29 cellular contexts compared by ENCODE assay signal in the genomic region with DNA sequence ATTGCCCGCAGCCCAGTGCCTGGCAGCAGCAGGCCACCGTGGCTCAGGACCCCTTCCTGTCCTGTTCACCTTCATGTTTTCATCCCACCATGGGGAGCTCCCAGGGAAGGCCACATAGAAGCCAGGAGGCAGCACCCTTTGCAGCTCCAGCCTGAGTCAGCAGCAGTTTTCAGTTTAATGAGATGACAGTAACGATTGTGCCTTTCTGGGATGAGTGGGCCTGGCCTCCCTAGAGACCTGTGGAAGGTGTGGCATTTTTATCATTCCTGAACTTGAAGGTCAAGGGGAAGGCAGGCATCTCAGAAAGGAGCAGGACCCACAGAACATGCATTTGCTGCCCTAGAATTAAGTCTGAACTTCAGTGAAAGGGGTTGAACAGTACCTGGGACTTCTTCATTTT.
"Had no signal": no experiment of that assay in that cellular context is flagged by ENCODE, and none has a peak within 500 bp of the region (broad histone marks: within the 10 kb centered on the region; RNA-seq: fewer than 3 reads in every experiment).

No MANE protein-coding gene starts in this region.

- H3K4me1 ChIP-seq: ascending aorta, breast epithelium, colonic mucosa, gastrocnemius medialis had no signal

- H3K27ac ChIP-seq: ascending aorta, breast epithelium, cardiac muscle cell, colonic mucosa, epithelial cell of prostate, foreskin keratinocyte, gastrocnemius medialis had no signal

- H3K4me3 ChIP-seq: ascending aorta, breast epithelium, cardiac muscle cell, colonic mucosa, gastrocnemius medialis had no signal

- ATAC-seq: activated CD4-positive, alpha-beta T cell treated with anti-CD3 and anti-CD28 coated beads for 36 hours; activated CD8-positive, alpha-beta memory T cell treated with anti-CD3 and anti-CD28 coated beads, Interleukin-2, amount 10 ng/mL, durations not matched to agents 7 days and 5 days; activated CD8-positive, alpha-beta T cell treated with anti-CD3 and anti-CD28 coated beads, Interleukin-2, amount 10 ng/mL, durations not matched to agents 7 days and 5 days; foreskin keratinocyte; gastrocnemius medialis; T-helper 17 cell had no signal

- DNase-seq: activated CD4-positive, alpha-beta memory T cell treated with anti-CD3 and anti-CD28 coated beads for 36 hours; activated CD4-positive, alpha-beta T cell treated with anti-CD3 and anti-CD28 coated beads for 36 hours; activated CD4-positive, alpha-beta T cell treated with anti-CD3 and anti-CD28 coated beads, Interleukin-2, amount 10 ng/mL, durations not matched to agents 24 days and 14 days; activated CD4-positive, CD25-positive, alpha-beta regulatory T cell; activated CD4-positive, CD25-positive, alpha-beta regulatory T cell treated with anti-CD3 and anti-CD28 coated beads, Interleukin-2, amount 50 U/mL, for 72 hours; activated CD8-positive, alpha-beta memory T cell treated with anti-CD3 and anti-CD28 coated beads, Interleukin-2, amount 10 ng/mL, durations not matched to agents 7 days and 5 days; activated CD8-positive, alpha-beta memory T cell treated with anti-CD3 and anti-CD28 coated beads, Interleukin-2, amount 50 U/mL, for 4 hours; activated CD8-positive, alpha-beta T cell treated with anti-CD3 and anti-CD28 coated beads, Interleukin-2, amount 10 ng/mL, durations not matched to agents 7 days and 5 days; activated effector memory CD4-positive, alpha-beta T cell treated with anti-CD3 and anti-CD28 coated beads, Interleukin-2, amount 50 U/mL, for 16 hours; activated naive CD4-positive, alpha-beta T cell treated with anti-CD3 and anti-CD28 coated beads for 36 hours; activated naive CD8-positive, alpha-beta T cell treated with anti-CD3 and anti-CD28 coated beads, Interleukin-2, amount 10 ng/mL, durations not matched to agents 7 days and 5 days; activated T-cell treated with anti-CD3 and anti-CD28 coated beads, Interleukin-2, amount 50 U/mL, for 1 hour; activated T-cell treated with anti-CD3 and anti-CD28 coated beads, Interleukin-2, amount 50 U/mL, for 48 hours; central memory CD4-positive, alpha-beta T cell; cerebellar nuclear complex; colonic mucosa; effector CD8-positive, alpha-beta T cell; foreskin keratinocyte; gastrocnemius medialis; glutamatergic neuron; T-helper 1 cell; T-helper 17 cell; T1000 had no signal

- H3K9me3 ChIP-seq: ascending aorta, breast epithelium, colonic mucosa, gastrocnemius medialis had no signal

- H3K36me3 ChIP-seq: ascending aorta, breast epithelium, cardiac muscle cell, colonic mucosa, gastrocnemius medialis had no signal

- FAIRE-seq: endometrium, endothelial cell of umbilical vein had no signal

- H3K27me3 ChIP-seq: ascending aorta, breast epithelium, cardiac muscle cell, colonic mucosa had no signal
